ENCODE assay signal across 8 cellular contexts in genomic region chr3:184260571-184261269, GRCh38. TPM values are rescaled to one million over a fixed set of nuclear protein-coding genes. Genes with fewer than 3 reads are reported as not detected.
DNase-seq lines count a peak whose midpoint lies in the region; ATAC-seq and TF ChIP-seq lines count a peak whose summit lies in the region.

No MANE protein-coding gene starts in this region.

- TF ChIP-seq CTCF in GM10266 (IDR thresholded peaks at IDR 0.05; ENCODE audit: control insufficient read depth, insufficient read depth, low read depth, missing control alignments) (no peak), chondrocyte (IDR thresholded peaks at IDR 0.05) (no peak), osteocyte (IDR thresholded peaks at IDR 0.05) (no peak)

- DNase-seq in GM10266 (ENCODE audit: extremely low spot score) (peak; percentile 75), NCI-H526 treated with DMSO at 0.1 percent for 48 hours (lab: John Stamatoyannopoulos, UW) (peak; percentile 39), chondrocyte (ENCODE audit: low spot score) (peak; percentile 83), osteocyte (ENCODE audit: extremely low spot score, unreplicated experiment) (no peak), NCI-H446 treated with DMSO at 0.1 percent for 48 hours (lab: John Stamatoyannopoulos, UW) (no peak), RPMI8226 (no peak)

- H3K4me1 Mint-ChIP-seq in chondrocyte (ENCODE audit: low read depth) (peaks cover 21% of the 10 kb centered on the region), osteocyte (ENCODE audit: unreplicated experiment) (peaks cover 20% of the 10 kb centered on the region)

- no peak overlapping the region for H3K27ac Mint-ChIP-seq in chondrocyte (ENCODE audit: unreplicated experiment)
- H3K27ac Mint-ChIP-seq in osteocyte (ENCODE audit: unreplicated experiment) = no peak overlapping the region

- ATAC-seq in GM18520 (IDR thresholded peaks at IDR 0.05; ENCODE audit: unreplicated experiment) (no peak), GM21786 (IDR thresholded peaks at IDR 0.05; ENCODE audit: unreplicated experiment) (no peak)

- peak overlapping the region; percentile 78 for H3K4me3 Mint-ChIP-seq in chondrocyte (ENCODE audit: unreplicated experiment)
- peak overlapping the region; percentile 77 for H3K4me3 Mint-ChIP-seq in osteocyte (ENCODE audit: unreplicated experiment)

- peaks cover 9% of the 10 kb centered on the region for H3K36me3 Mint-ChIP-seq in chondrocyte (ENCODE audit: low read depth)
- peaks cover 10% of the 10 kb centered on the region for H3K36me3 Mint-ChIP-seq in osteocyte (ENCODE audit: unreplicated experiment)

- H3K9me3 Mint-ChIP-seq in chondrocyte (ENCODE audit: low read depth) (no peaks in the 10 kb centered on the region), osteocyte (ENCODE audit: unreplicated experiment) (no peaks in the 10 kb centered on the region)

- H3K27me3 Mint-ChIP-seq in chondrocyte (ENCODE audit: low read depth) (peaks cover 11% of the 10 kb centered on the region), osteocyte (ENCODE audit: unreplicated experiment) (peaks cover 27% of the 10 kb centered on the region)

RNA-seq across cellular contexts. Expression of gene CAMK2N2, which starts 0.6 kb away (rescaled TPM):
- 3.2 to 5.3 TPM (median 3.9 TPM) in 3 replicates for total RNA-seq in chondrocyte
- total RNA-seq in osteocyte = 1.8 and 2.0 TPM in 2 replicates

RNA-seq across cellular contexts. Expression of gene EEF1AKMT4, which starts 11.2 kb away (rescaled TPM):
- total RNA-seq in chondrocyte = 4.3 to 5.0 TPM (median 4.4 TPM) in 3 replicates
- 3.9 and 4.5 TPM in 2 replicates for total RNA-seq in osteocyte

RNA-seq across cellular contexts. Expression of gene ALG3, which starts 12.0 kb away (rescaled TPM):
- total RNA-seq in chondrocyte (33.3 to 43.7 TPM (median 36.8 TPM) in 3 replicates), osteocyte (38.2 and 40.7 TPM in 2 replicates)

RNA-seq across cellular contexts. Expression of gene ECE2, which starts 15.1 kb away (rescaled TPM):
- total RNA-seq in chondrocyte = not detected in 3 replicates
- total RNA-seq in osteocyte = not detected in 2 replicates

RNA-seq across cellular contexts. Expression of gene VWA5B2, which starts 31.3 kb away (rescaled TPM):
- total RNA-seq in chondrocyte (0.25 TPM in 1 of 3 replicates, not detected in the others), osteocyte (0.11 TPM in 1 of 2 replicates, not detected in the other)

Comparison
In these comparisons a context has a peak if more than half of its experiments do, and no peak if none do; other contexts are left out.
1. DNase-seq: peak in GM10266 (single experiment), NCI-H526 treated with DMSO at 0.1 percent for 48 hours (single experiment) and chondrocyte (single experiment); none in osteocyte (single experiment), NCI-H446 treated with DMSO at 0.1 percent for 48 hours (single experiment) and RPMI8226 (single experiment).